In genomic region chr14:33956640-33957039, GRCh38 we compare ENCODE assay signal across 20 cellular contexts. TPM values are rescaled to one million over a fixed set of nuclear protein-coding genes. Genes with fewer than 3 reads are reported as not detected.
DNase-seq lines count a peak whose midpoint lies in the region; ATAC-seq, FAIRE-seq and TF ChIP-seq lines count a peak whose summit lies in the region.
"Had no signal": no experiment of that assay in that cellular context is flagged by ENCODE, and none has a peak within 500 bp of the region (broad histone marks: within the 10 kb centered on the region; RNA-seq: fewer than 3 reads in every experiment).

No MANE protein-coding gene starts in this region.

- no peak overlapping the region for H3K4ac ChIP-seq in H1 (replicated peaks; ENCODE audit: insufficient read length, low read depth, low read length)

- no peak overlapping the region for H3K14ac ChIP-seq in H1 (ENCODE audit: insufficient read length)

- TF ChIP-seq CTCF in HepG2 (CRISPR knock-in tag; IDR thresholded peaks at IDR 0.05) (no peak), right lobe of liver (IDR thresholded peaks at IDR 0.05) (no peak), H1 (IDR thresholded peaks at IDR 0.05; ENCODE audit: control extremely low read depth in 1 of 3, insufficient read depth in 1 of 3, low read depth in 1 of 3, low read length in 3 of 3) (no peak), Peyer's patch (IDR thresholded peaks at IDR 0.05) (no peak)

- H2BK12ac ChIP-seq in H1 (ENCODE audit: low read depth, low read length), result no peak overlapping the region

- intact Hi-C loops in HepG2 (cut with micrococcal nuclease; ENCODE audit: unreplicated experiment), result loop anchor here (5.0 kb wide), 1 partner anchor 271 kb away; no protein-coding TSS in a partner anchor
- intact Hi-C loops in right lobe of liver (cut with DNase I), result no loop called here

- H4K8ac ChIP-seq in H1 (ENCODE audit: extremely low read depth, insufficient read depth, low read length), result no peak overlapping the region

- no peak overlapping the region for H4K5ac ChIP-seq in H1 (ENCODE audit: insufficient read length, low read depth, low read length)

- in situ Hi-C loops in HepG2 (cut with HindIII; ENCODE audit: extremely low pct_ligation_motif_present, low pct_unique_long_range_greater_than_20kb), result no loop called here

- H3K27ac ChIP-seq in HepG2 (ENCODE audit: extremely low read length, insufficient read depth, low read length), result no peak overlapping the region
- H3K27ac ChIP-seq in right lobe of liver, result no peak overlapping the region
- H3K27ac ChIP-seq in H1 (ENCODE audit: low read depth, low read length), result no peak overlapping the region
- H3K27ac ChIP-seq in Peyer's patch, result no peak overlapping the region
- H3K27ac ChIP-seq: 22Rv1, RWPE1 had no signal

- H3K9ac ChIP-seq in HepG2 (ENCODE audit: insufficient read depth, low read depth, low read length), result no peak overlapping the region
- no peak overlapping the region for H3K9ac ChIP-seq in H1 (replicated peaks in 1 of 4; ENCODE audit: extremely low read depth in 1 of 4, low read depth in 3 of 4, low read length in 3 of 4)

- no peak overlapping the region for H3K23ac ChIP-seq in H1 (ENCODE audit: insufficient read length)

- TF ChIP-seq POLR2A in HepG2 (IDR thresholded peaks at IDR 0.05; ENCODE audit: insufficient read depth in 1 of 2, low read depth in 2 of 2, low read length in 2 of 2) (no peak), right lobe of liver (IDR thresholded peaks at IDR 0.05) (no peak), H1 (IDR thresholded peaks at IDR 0.05; ENCODE audit: control extremely low read depth in 1 of 2, low read depth in 2 of 2, low read length in 2 of 2) (no peak), Peyer's patch (IDR thresholded peaks at IDR 0.05) (no peak)

- no peaks in the 10 kb centered on the region for H3K79me1 ChIP-seq in H1 (ENCODE audit: low read depth, low read length)

- H3K36me3 ChIP-seq in HepG2 (replicated peaks in 1 of 2; ENCODE audit: control insufficient read depth in 1 of 2, insufficient read depth in 2 of 2, low read length in 2 of 2) (no peaks in the 10 kb centered on the region), right lobe of liver (no peaks in the 10 kb centered on the region), H1 (ENCODE audit: control insufficient read depth in 2 of 4, insufficient read depth in 4 of 4, low read length in 3 of 4) (no peaks in the 10 kb centered on the region), Peyer's patch (no peaks in the 10 kb centered on the region)

- WGBS in HepG2 (ENCODE audit: low lambda C conversion rate), result 7% methylated on average over 2 of the region's 2 CpGs
- 67% methylated on average over 2 of the region's 2 CpGs for WGBS in right lobe of liver (ENCODE audit: insufficient coverage, low coverage, low lambda C conversion rate, missing lambda C conversion rate)
- 87% methylated on average over 2 of the region's 2 CpGs; no CpG with 5 or more reads in 1 of the 2 experiments for WGBS in H1 (ENCODE audit: extremely low coverage in 1 of 2, insufficient coverage in 1 of 2, insufficient read length in 1 of 2, insufficient replicate concordance in 2 of 2, low coverage in 1 of 2, low lambda C conversion rate in 2 of 2, missing lambda C conversion rate in 1 of 2), 2 experiments

- TF ChIP-seq RAD21 in HepG2 (CRISPR knock-in tag; IDR thresholded peaks at IDR 0.05), result no peak
- no peak for TF ChIP-seq RAD21 in H1 (IDR thresholded peaks at IDR 0.05 in 1 of 2, conservative IDR thresholded peaks at IDR 0.05 in 1 of 2; ENCODE audit: low read depth in 2 of 2, low read length in 2 of 2)

- no peaks in the 10 kb centered on the region for H3K23me2 ChIP-seq in H1 (ENCODE audit: low read depth, low read length)

- no peak for ATAC-seq in HepG2
- no peak for ATAC-seq in right lobe of liver
- ATAC-seq in GM21447 (IDR thresholded peaks at IDR 0.05; ENCODE audit: unreplicated experiment), result peak; percentile 65
- peak; percentile 46 for ATAC-seq in HG03097 (IDR thresholded peaks at IDR 0.05; ENCODE audit: low FRiP score, unreplicated experiment)
- ATAC-seq in GM21576 (IDR thresholded peaks at IDR 0.05; ENCODE audit: unreplicated experiment), result no peak
- ATAC-seq: PC-3 had no signal

- H2AFZ ChIP-seq in HepG2 (ENCODE audit: low read length), result no peak overlapping the region
- H2AFZ ChIP-seq in H1 (ENCODE audit: low read length), result 0 out of 2 replicates have a peak overlapping the region, but pooled peaks have one; percentile 2

- POLR2A ChIA-PET in HepG2 (lab: Yijun Ruan, JAX) (no interaction called here), H1 (lab: Charles Lee; ENCODE audit: partially characterized antibody) (no interaction called here)

- no peak overlapping the region for H2BK5ac ChIP-seq in H1 (ENCODE audit: low read depth, low read length)

- no peak overlapping the region for H3K4me3 ChIP-seq in HepG2 (replicated peaks in 1 of 3; ENCODE audit: insufficient read depth in 1 of 3, low read depth in 2 of 3, low read length in 3 of 3)
- no peak overlapping the region for H3K4me3 ChIP-seq in right lobe of liver
- no peak overlapping the region for H3K4me3 ChIP-seq in H1 (ENCODE audit: extremely low read depth in 1 of 4, insufficient read depth in 2 of 4, low read depth in 3 of 4, low read length in 4 of 4)
- no peak overlapping the region for H3K4me3 ChIP-seq in Peyer's patch

- H3K4me2 ChIP-seq in HepG2 (ENCODE audit: low read depth, low read length) (no peak overlapping the region), H1 (ENCODE audit: insufficient read depth in 1 of 2, low read depth in 2 of 2, low read length in 2 of 2) (no peak overlapping the region)

- H3K56ac ChIP-seq in H1 (replicated peaks; ENCODE audit: insufficient read length, low read depth, low read length), result no peak overlapping the region

- no TSS peak for BruUV-seq in HepG2 (replicated peaks; lab: Mats Ljungman, UMichigan)

- H4K91ac ChIP-seq in H1 (replicated peaks; ENCODE audit: insufficient read length, low read length), result no peak overlapping the region

- H2BK15ac ChIP-seq in H1 (ENCODE audit: low read length), result no peak overlapping the region

- DNase-seq in HepG2 (ENCODE audit: low spot score) (no peak), right lobe of liver (no peak), H1 (ENCODE audit: low read depth in 1 of 2, low spot score in 2 of 2) (no peak), Peyer's patch (no peak), NCI-H1105 treated with DMSO at 0.1 percent for 48 hours (lab: John Stamatoyannopoulos, UW) (no peak)
- DNase-seq: DND-41, MM.1S, NCI-H1092 treated with DMSO at 0.1 percent for 48 hours, NCI-H2081, NCI-H510A, NCI-H774, PC-3, T-helper 1 cell, T-helper 9 cell had no signal

- H3K4me1 ChIP-seq in HepG2 (ENCODE audit: insufficient read depth, low read length) (peaks cover 1% of the 10 kb centered on the region), right lobe of liver (peaks cover 0 to 2% (median 0%) of the 10 kb centered on the region in 4 donors), H1 (replicated peaks in 1 of 4; ENCODE audit: control insufficient read depth in 3 of 4, insufficient read depth in 4 of 4, low read length in 3 of 4) (peaks cover 0 to 3% (median 1%) of the 10 kb centered on the region in 4 experiments; a peak in 3 of 7 replicates), Peyer's patch (no peaks in the 10 kb centered on the region)

- H3K18ac ChIP-seq in H1 (ENCODE audit: extremely low read depth, low read length), result no peak overlapping the region

- H3K9me3 ChIP-seq in HepG2 (ENCODE audit: low read length) (no peaks in the 10 kb centered on the region), right lobe of liver (no peaks in the 10 kb centered on the region), H1 (ENCODE audit: insufficient read depth in 2 of 2, low read depth in 1 of 2, low read length in 1 of 2) (no peaks in the 10 kb centered on the region), Peyer's patch (no peaks in the 10 kb centered on the region)

- no peaks in the 10 kb centered on the region for H3K79me2 ChIP-seq in HepG2 (ENCODE audit: insufficient read depth, low read length)
- H3K79me2 ChIP-seq in H1 (ENCODE audit: control insufficient read depth in 1 of 2, insufficient read depth in 2 of 2, low read length in 2 of 2), result no peaks in the 10 kb centered on the region

- no peak overlapping the region for H2BK20ac ChIP-seq in H1 (ENCODE audit: low read length)

- H3K27me3 ChIP-seq in HepG2 (ENCODE audit: control insufficient read depth in 1 of 2, insufficient read depth in 2 of 2, low read length in 2 of 2), result peaks cover 2 to 35% of the 10 kb centered on the region in 2 experiments; a peak in 3 of 5 replicates
- H3K27me3 ChIP-seq in right lobe of liver, result no peaks in the 10 kb centered on the region
- no peaks in the 10 kb centered on the region for H3K27me3 ChIP-seq in H1 (replicated peaks in 1 of 4; ENCODE audit: control insufficient read depth in 3 of 4, extremely low read depth in 1 of 4, insufficient read depth in 3 of 4, low read length in 3 of 4)
- H3K27me3 ChIP-seq in Peyer's patch, result no peaks in the 10 kb centered on the region

- H4K20me1 ChIP-seq in HepG2 (ENCODE audit: insufficient read depth, low read length), result no peaks in the 10 kb centered on the region
- H4K20me1 ChIP-seq in H1 (replicated peaks in 1 of 2; ENCODE audit: control insufficient read depth in 1 of 2, insufficient read depth in 2 of 2, low read length in 2 of 2), result no peaks in the 10 kb centered on the region

- H2BK120ac ChIP-seq in H1 (replicated peaks; ENCODE audit: low read depth, low read length), result no peak overlapping the region

- TF ChIP-seq EP300 in HepG2 (IDR thresholded peaks at IDR 0.05; ENCODE audit: low read depth in 2 of 2, low read length in 2 of 2) (peak in 1 of 2 experiments; percentile 24; a peak in 1 of 4 replicates), HepG2 (CRISPR knock-in tag; IDR thresholded peaks at IDR 0.05; ENCODE audit: borderline replicate concordance) (no peak), H1 (IDR thresholded peaks at IDR 0.05; ENCODE audit: borderline replicate concordance in 1 of 2, low read depth in 2 of 2, low read length in 2 of 2) (no peak)

- no peak overlapping the region for H2AK5ac ChIP-seq in H1 (ENCODE audit: low read depth, low read length)

- CTCF ChIA-PET in HepG2 (lab: Yijun Ruan, JAX; ENCODE audit: low intra/inter-chr PET ratio, low total read pairs) (interaction anchor here (1.3 kb wide), 1 partner anchor 141 kb away, joined by 3 read pairs; no protein-coding TSS in a partner anchor), H1 (lab: Charles Lee; ENCODE audit: partially characterized antibody) (interaction anchor here (0.6 to 2.2 kb wide), 5 partner anchors 108 to 273 kb away, joined by 3 to 15 read pairs (median 3); no protein-coding TSS in a partner anchor)

- FAIRE-seq in HepG2 (lab: Jason Lieb, UNC) (no peak), H1 (lab: Jason Lieb, UNC) (no peak)
- FAIRE-seq: G401.6 had no signal

RNA-seq across cellular contexts. Expression of gene EGLN3, which starts 5.8 kb away (rescaled TPM):
- total RNA-seq in HepG2 (2016; rRNA removed; fragmentation: Illumina TruSeq; extraction: Trizol) (0.18 TPM in 2 replicates), right lobe of liver (10 to 100 TPM in 1 of 6 experiments, 1 to 10 TPM in 5; 1.9 to 25.4 (median 2.1) TPM), Peyer's patch (10 to 100 TPM; 14.0 to 82.9 (median 56.2) TPM)
- not detected in 2 replicates for total RNA-seq in HepG2 (2016; cell fraction: cytosol; rRNA removed; fragmentation: Illumina TruSeq; extraction: Trizol; ENCODE audit: low read depth)
- total RNA-seq in HepG2 (2016; cell fraction: insoluble cytoplasmic fraction; rRNA removed; fragmentation: Illumina TruSeq; extraction: Trizol), result 0.13 and 0.39 TPM in 2 replicates
- 0.07 and 0.12 TPM in 2 replicates for total RNA-seq in HepG2 (2016; cell fraction: membrane; rRNA removed; fragmentation: Illumina TruSeq; extraction: Trizol)
- total RNA-seq in HepG2 (2016; cell fraction: nucleus; rRNA removed; fragmentation: Illumina TruSeq; extraction: Trizol), result not detected in 2 replicates
- polyA plus RNA-seq in HepG2 (2011; rRNA removed) (27.3 and 30.1 TPM in 2 replicates), H1 (2011; rRNA removed) (8.8 and 10.6 TPM in 2 replicates)
- polyA plus RNA-seq in HepG2 (2011; cell fraction: cytosol; rRNA removed), result 13.7 and 27.8 TPM in 2 replicates
- 14.1 and 18.4 TPM in 2 replicates for polyA plus RNA-seq in HepG2 (2011; cell fraction: nucleus; rRNA removed)
- 89.8 and 101 TPM in 2 replicates for polyA plus RNA-seq in HepG2 (2012)
- not detected in 2 replicates for polyA plus RNA-seq in HepG2 (2016; cell fraction: cytosol; fragmentation: Illumina TruSeq; extraction: Trizol; ENCODE audit: low read depth)
- 0.11 and 0.19 TPM in 2 replicates for polyA plus RNA-seq in HepG2 (2016; cell fraction: insoluble cytoplasmic fraction; fragmentation: Illumina TruSeq; extraction: Trizol; ENCODE audit: low read depth)
- 0.17 TPM in 1 of 2 replicates, not detected in the other for polyA plus RNA-seq in HepG2 (2016; cell fraction: membrane; fragmentation: Illumina TruSeq; extraction: Trizol; ENCODE audit: low read depth)
- not detected in 2 replicates for polyA plus RNA-seq in HepG2 (2016; cell fraction: nucleus; fragmentation: Illumina TruSeq; extraction: Trizol; ENCODE audit: insufficient read depth, low read depth)
- 8.9 and 29.0 TPM in 2 replicates for polyA minus RNA-seq in HepG2 (2011; rRNA and poly(A)+ RNA removed; ENCODE audit: low replicate concordance)
- polyA minus RNA-seq in HepG2 (2011; cell fraction: cytosol; rRNA and poly(A)+ RNA removed), result 24.4 and 43.2 TPM in 2 replicates
- 23.8 and 49.0 TPM in 2 replicates for polyA minus RNA-seq in HepG2 (2011; cell fraction: nucleus; rRNA and poly(A)+ RNA removed)
- total RNA-seq in H1 (2021; fragmentation: NEBNext Ultra II Directional; extraction: Animal tissue kit (Norgen Biotek cat#: 25700)), result 24.4 and 27.3 TPM in 2 replicates
- polyA plus RNA-seq in H1 (2011; cell fraction: cytosol; rRNA removed), result 13.0 TPM
- polyA plus RNA-seq in H1 (2011; cell fraction: nucleus; rRNA removed), result 11.4 TPM
- 20.1 to 25.6 TPM (median 23.9 TPM) in 4 replicates for polyA plus RNA-seq in H1 (2012, experiment 1 of 2)
- polyA plus RNA-seq in H1 (2012, experiment 2 of 2), result 19.0 TPM
- 12.5 TPM for polyA plus RNA-seq in H1 (2013, experiment 1 of 2)
- 14.1 TPM for polyA plus RNA-seq in H1 (2013, experiment 2 of 2)
- 28.2 and 29.5 TPM in 2 replicates for polyA minus RNA-seq in H1 (2011; rRNA and poly(A)+ RNA removed)
- polyA minus RNA-seq in H1 (2011; cell fraction: cytosol; rRNA and poly(A)+ RNA removed), result 16.9 TPM
- 37.3 TPM for polyA minus RNA-seq in H1 (2011; cell fraction: nucleus; rRNA and poly(A)+ RNA removed)

Comparison
In these comparisons a context has a peak if more than half of its experiments do, and no peak if none do; other contexts are left out.
1. ATAC-seq: peak in GM21447 (single experiment) and HG03097 (single experiment); none in HepG2 (single experiment), right lobe of liver (0 of 4) and GM21576 (single experiment).